In the genomic region with DNA sequence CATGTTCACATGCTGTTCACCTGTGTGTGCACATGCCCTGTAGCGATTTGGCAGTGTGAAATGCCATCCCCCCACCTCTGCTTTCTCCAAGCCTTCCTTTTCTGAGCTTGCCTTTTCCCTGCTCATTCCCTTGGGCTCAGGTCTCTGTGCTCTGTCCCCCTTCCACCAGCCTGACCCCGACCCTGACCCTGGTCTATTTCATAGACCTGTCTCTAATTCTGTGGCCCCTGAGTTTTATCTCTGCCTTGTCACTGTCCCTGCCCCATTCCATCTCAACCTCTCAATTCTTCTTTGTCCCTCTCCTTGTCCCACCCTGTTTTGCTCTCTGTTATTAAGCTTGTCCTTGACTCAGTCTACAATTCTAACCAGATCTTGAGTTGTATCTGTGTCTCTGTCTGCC, we compare ENCODE assay signal across 7 cellular contexts. TPM values are rescaled to one million over a fixed set of nuclear protein-coding genes. Genes with fewer than 3 reads are reported as not detected.
DNase-seq lines count a peak whose midpoint lies in the region; ATAC-seq and TF ChIP-seq lines count a peak whose summit lies in the region.
"Had no signal": no experiment of that assay in that cellular context is flagged by ENCODE, and none has a peak within 500 bp of the region (broad histone marks: within the 10 kb centered on the region; RNA-seq: fewer than 3 reads in every experiment).

No MANE protein-coding gene starts in this region.

- H3K27ac Mint-ChIP-seq in MCF 10A (ENCODE audit: low read depth, unreplicated experiment) (peak overlapping the region; percentile 93), natural killer cell (peak overlapping the region; percentile 76 to 81)

- H3K4me1 Mint-ChIP-seq in MCF 10A (ENCODE audit: insufficient read depth, unreplicated experiment) (peaks cover 14% of the 10 kb centered on the region), natural killer cell (peaks cover 22 to 50% of the 10 kb centered on the region in 2 donors)

- H3K4me1 ChIP-seq in HAP-1, result peaks cover 23% of the 10 kb centered on the region

- in situ Hi-C loops in HAP-1 (cut with MboI; ENCODE audit: low sequenced_read_pairs), result loop anchor here (25.0 kb wide), 1 partner anchor 456 kb away; no protein-coding TSS in a partner anchor

- no peaks in the 10 kb centered on the region for H3K9me3 Mint-ChIP-seq in MCF 10A (ENCODE audit: unreplicated experiment)
- H3K9me3 Mint-ChIP-seq in natural killer cell, result no peaks in the 10 kb centered on the region

- intact Hi-C loops in MCF 10A (cut with micrococcal nuclease), result no loop called here
- intact Hi-C loops in natural killer cell (cut with micrococcal nuclease), result loop anchor here (5.0 kb wide), 1 partner anchor 44 kb away; a partner anchor contains a TSS

- POLR2A ChIA-PET in MCF 10A (lab: Yijun Ruan, JAX), result interaction anchor here (0.6 to 3.4 kb wide), 15 partner anchors 10 to 428 kb away, joined by 3 to 31 read pairs (median 3); a partner anchor contains a TSS

- H3K4me3 ChIP-seq in HAP-1, result peak overlapping the region; percentile 35

- no peaks in the 10 kb centered on the region for H3K9me3 ChIP-seq in HAP-1

- no peaks in the 10 kb centered on the region for H3K27me3 ChIP-seq in HAP-1 (ENCODE audit: low read depth)

- TF ChIP-seq CTCF in MCF 10A (IDR thresholded peaks at IDR 0.05; ENCODE audit: unreplicated experiment) (no peak), natural killer cell (IDR thresholded peaks at IDR 0.05) (no peak)

- H3K4me3 Mint-ChIP-seq in MCF 10A (ENCODE audit: unreplicated experiment) (peak overlapping the region; percentile 76), natural killer cell (peak overlapping the region; percentile 95)

- DNase-seq in HAP-1 (ENCODE audit: low spot score in 2 of 2) (no peak), MCF 10A (ENCODE audit: unreplicated experiment) (no peak), natural killer cell (no peak), DMS 273 treated with DMSO at 0.1 percent for 48 hours (lab: John Stamatoyannopoulos, UW) (no peak)
- DNase-seq: NCI-H2171 treated with DMSO at 0.1 percent for 48 hours had no signal

- H3K36me3 ChIP-seq in HAP-1 (replicated peaks), result no peaks in the 10 kb centered on the region

- H3K36me3 Mint-ChIP-seq in MCF 10A (ENCODE audit: insufficient read depth, unreplicated experiment) (peaks cover 8% of the 10 kb centered on the region), natural killer cell (no peaks in the 10 kb centered on the region)

- H3K27me3 Mint-ChIP-seq in MCF 10A (ENCODE audit: insufficient read depth, unreplicated experiment) (no peaks in the 10 kb centered on the region), natural killer cell (ENCODE audit: low read depth in 2 of 2) (no peaks in the 10 kb centered on the region)

- ATAC-seq in natural killer cell (no peak), GM21825 (IDR thresholded peaks at IDR 0.05; ENCODE audit: unreplicated experiment) (no peak), GM19467 (IDR thresholded peaks at IDR 0.05; ENCODE audit: unreplicated experiment) (no peak)

- BruUV-seq in MCF 10A (replicated peaks; lab: Mats Ljungman, UMichigan), result TSS peak; percentile 61

- CTCF ChIA-PET in MCF 10A (lab: Yijun Ruan, JAX), result interaction anchor here (0.6 to 5.1 kb wide), 8 partner anchors 10 to 773 kb away, joined by 3 to 51 read pairs (median 8); a partner anchor contains a TSS

RNA-seq across cellular contexts. Expression of a gene that starts 0.7 kb away (rescaled TPM):
- total RNA-seq in MCF 10A (2022), result 19.8 and 22.8 TPM in 2 replicates
- 10 to 100 TPM; 13.9 to 25.2 (median 19.6) TPM for total RNA-seq in natural killer cell

RNA-seq across cellular contexts. Expression of a gene that starts 30.1 kb away (rescaled TPM):
- total RNA-seq in MCF 10A (2022) (21.2 and 22.1 TPM in 2 replicates), natural killer cell (100 to 1,000 TPM; 134 to 155 (median 147) TPM)

RNA-seq across cellular contexts. Expression of a gene that starts 44.5 kb away (rescaled TPM):
- 12.5 and 13.3 TPM in 2 replicates for total RNA-seq in MCF 10A (2022)
- total RNA-seq in natural killer cell, result 1 to 10 TPM; 5.7 to 6.6 (median 6.1) TPM

RNA-seq across cellular contexts. Expression of a gene that starts 44.6 kb away (rescaled TPM):
- 83.5 and 85.6 TPM in 2 replicates for total RNA-seq in MCF 10A (2022)
- 10 to 100 TPM; 66.0 to 85.7 (median 74.7) TPM for total RNA-seq in natural killer cell
